ENCODE assay signal across 8 cellular contexts in genomic region chr12:107760817-107761501, GRCh38. TPM values are rescaled to one million over a fixed set of nuclear protein-coding genes. Genes with fewer than 3 reads are reported as not detected.
DNase-seq lines count a peak whose midpoint lies in the region; ATAC-seq and TF ChIP-seq lines count a peak whose summit lies in the region.

TSS of gene PRDM4 (minus strand) at chr12:107761137. CDS start at chr12:107760515, 622 bp downstream.

- H3K4me3 Mint-ChIP-seq in CD4-positive, alpha-beta T cell = peak within 1 kb of the TSS; percentile 96
- peak within 1 kb of the TSS; percentile 92 for H3K4me3 Mint-ChIP-seq in activated CD4-positive, alpha-beta memory T cell treated with anti-CD3 and anti-CD28 coated beads for 36 hours

- H3K4me3 ChIP-seq in dorsolateral prefrontal cortex (peak within 1 kb of the TSS; percentile 68 to 96 (median 85)), lower leg skin (ENCODE audit: low read depth, poor library complexity, severe bottlenecking) (peak within 1 kb of the TSS; percentile 77)

- intact Hi-C loops in CD4-positive, alpha-beta T cell (cut with DNase I, micrococcal nuclease) = loop anchor here (2.0 to 10.0 kb wide), 12 partner anchors 431 to 1951 kb away; partner anchors contain the start of genes FICD (in 2 of the 2), FAM222A (in 1 of the 2), ISCU (in 1 of the 2) and KCTD10 (in 1 of the 2)
- intact Hi-C loops in activated CD4-positive, alpha-beta memory T cell treated with anti-CD3 and anti-CD28 coated beads for 36 hours (cut with micrococcal nuclease) = loop anchor here (1.0 to 5.0 kb wide), 5 partner anchors 76 to 871 kb away; partner anchors contain the start of genes CRY1, PWP1 and SELPLG
- intact Hi-C loops in dorsolateral prefrontal cortex (cut with DNase I) (loop anchor here (1.0 to 10.0 kb wide), 6 partner anchors 74 to 986 kb away; partner anchors contain the start of genes PWP1 (in 2 of the 2), FICD (in 1 of the 2) and RIC8B (in 1 of the 2)), lower leg skin (cut with DNase I; ENCODE audit: low total_unique reads) (no loop called here)

- peak in 1 of 2 donors; percentile 81 for TF ChIP-seq POLR2A in lower leg skin (IDR thresholded peaks at IDR 0.05)

- no peaks in the 10 kb centered on the region for H3K27me3 Mint-ChIP-seq in CD4-positive, alpha-beta T cell
- H3K27me3 Mint-ChIP-seq in activated CD4-positive, alpha-beta memory T cell treated with anti-CD3 and anti-CD28 coated beads for 36 hours = no peaks in the 10 kb centered on the region

- H3K27ac Mint-ChIP-seq in CD4-positive, alpha-beta T cell = peak within 1 kb of the TSS; percentile 87
- peak within 1 kb of the TSS; percentile 88 for H3K27ac Mint-ChIP-seq in activated CD4-positive, alpha-beta memory T cell treated with anti-CD3 and anti-CD28 coated beads for 36 hours

- TF ChIP-seq CTCF in CD4-positive, alpha-beta T cell (IDR thresholded peaks at IDR 0.05) = no peak
- TF ChIP-seq CTCF in dorsolateral prefrontal cortex (IDR thresholded peaks at IDR 0.05 in 54 of 56, conservative IDR thresholded peaks at IDR 0.05 in 2 of 56; ENCODE audit: low read depth in 1 of 56, partially characterized antibody in 56 of 56) (peak in 53 of 56 donors; percentile 6 to 84 (median 50)), lower leg skin (IDR thresholded peaks at IDR 0.05) (no peak)

- peak within 1 kb of the TSS; percentile 51 for H3K27ac ChIP-seq in CD4-positive, alpha-beta T cell (ENCODE audit: low read depth, low read length)
- H3K27ac ChIP-seq in dorsolateral prefrontal cortex = peak within 1 kb of the TSS in 55 of 59 donors; percentile 2 to 88 (median 72)

- no peaks in the 10 kb centered on the region for H3K9me3 Mint-ChIP-seq in CD4-positive, alpha-beta T cell
- no peaks in the 10 kb centered on the region for H3K9me3 Mint-ChIP-seq in activated CD4-positive, alpha-beta memory T cell treated with anti-CD3 and anti-CD28 coated beads for 36 hours

- 0 to 1% methylated on average over 46 to 71 of the region's 83 CpGs for WGBS in lower leg skin, 2 donors

- peaks cover 48% of the 10 kb centered on the region for H3K4me1 Mint-ChIP-seq in CD4-positive, alpha-beta T cell (ENCODE audit: low read depth)
- H3K4me1 Mint-ChIP-seq in activated CD4-positive, alpha-beta memory T cell treated with anti-CD3 and anti-CD28 coated beads for 36 hours (ENCODE audit: low read depth) = peaks cover 27% of the 10 kb centered on the region

- peak; percentile 91 for ATAC-seq in CD4-positive, alpha-beta T cell (ENCODE audit: poor library complexity)
- ATAC-seq in GM19438 (IDR thresholded peaks at IDR 0.05; ENCODE audit: low read depth, unreplicated experiment) (peak; percentile 95), HG03575 (IDR thresholded peaks at IDR 0.05; ENCODE audit: extremely low read depth, insufficient number of reproducible peaks, low FRiP score, unreplicated experiment) (peak; percentile 47)

- POLR2A ChIA-PET in CD4-positive, alpha-beta T cell (lab: Charles Lee) = interaction anchor here (1.0 kb wide), 1 partner anchor 75 kb away, joined by 4 read pairs; the partner anchor contains the start of gene PWP1
- POLR2A ChIA-PET in activated CD4-positive, alpha-beta memory T cell treated with anti-CD3 and anti-CD28 coated beads for 36 hours (lab: Charles Lee) = interaction anchor here (0.8 kb wide), 1 partner anchor 76 kb away, joined by 3 read pairs; the partner anchor contains the start of gene PWP1

- no peaks in the 10 kb centered on the region for H3K27me3 ChIP-seq in CD4-positive, alpha-beta T cell (ENCODE audit: control insufficient read depth, insufficient read depth, low read length)
- H3K27me3 ChIP-seq in dorsolateral prefrontal cortex = no peaks in the 10 kb centered on the region

- H3K36me3 Mint-ChIP-seq in CD4-positive, alpha-beta T cell (ENCODE audit: low read depth) = peaks cover 27% of the 10 kb centered on the region
- peaks cover 24% of the 10 kb centered on the region for H3K36me3 Mint-ChIP-seq in activated CD4-positive, alpha-beta memory T cell treated with anti-CD3 and anti-CD28 coated beads for 36 hours

- CTCF ChIA-PET in CD4-positive, alpha-beta T cell (lab: Charles Lee) = no interaction called here
- CTCF ChIA-PET in activated CD4-positive, alpha-beta memory T cell treated with anti-CD3 and anti-CD28 coated beads for 36 hours (lab: Charles Lee) = interaction anchor here (1.2 to 2.6 kb wide), 2 partner anchors 152 to 433 kb away, joined by 3 to 7 read pairs; no protein-coding TSS in a partner anchor

- H3K9me3 ChIP-seq in CD4-positive, alpha-beta T cell (ENCODE audit: control insufficient read depth, low read length) = no peaks in the 10 kb centered on the region

- peak; percentile 75 to 91 (median 87) for DNase-seq in CD4-positive, alpha-beta T cell
- DNase-seq in NCI-H82 (lab: John Stamatoyannopoulos, UW) (peak; percentile 98), dorsolateral prefrontal cortex (peak; percentile 82 to 96 (median 92)), lower leg skin (ENCODE audit: low spot score in 2 of 2) (peak; percentile 87 to 98)
- peak; percentile 94 for DNase-seq in activated CD4-positive, alpha-beta memory T cell treated with anti-CD3 and anti-CD28 coated beads for 36 hours
- DNase-seq in stimulated activated CD4-positive, alpha-beta T cell treated with anti-CD3 and anti-CD28 coated beads, Interleukin-4, amount 100 ng/mL, for 48 hours (ENCODE audit: low read depth in 2 of 2) = peak; percentile 79 to 87

RNA-seq across cellular contexts. Expression of gene PRDM4, which starts in this region (rescaled TPM):
- 10 to 100 TPM; 40.2 to 44.0 TPM for total RNA-seq in CD4-positive, alpha-beta T cell
- total RNA-seq in activated CD4-positive, alpha-beta memory T cell treated with anti-CD3 and anti-CD28 coated beads for 36 hours = 10 to 100 TPM; 33.4 to 39.0 TPM
- total RNA-seq in dorsolateral prefrontal cortex = 10 to 100 TPM; 21.5 to 45.7 (median 32.4) TPM
- 10 to 100 TPM; 15.4 to 37.3 (median 21.6) TPM for total RNA-seq in lower leg skin

Comparison
In these comparisons a context has a peak if more than half of its experiments do, and no peak if none do; other contexts are left out.
1. Peak in every context shown above with its lines: DNase-seq, ATAC-seq, H3K4me3 ChIP-seq and H3K27ac ChIP-seq.
2. CTCF ChIP-seq: peak in dorsolateral prefrontal cortex (53 of 56); none in CD4-positive, alpha-beta T cell (single experiment) and lower leg skin (0 of 3).